16 cellular contexts compared by ENCODE assay signal in the genomic region with DNA sequence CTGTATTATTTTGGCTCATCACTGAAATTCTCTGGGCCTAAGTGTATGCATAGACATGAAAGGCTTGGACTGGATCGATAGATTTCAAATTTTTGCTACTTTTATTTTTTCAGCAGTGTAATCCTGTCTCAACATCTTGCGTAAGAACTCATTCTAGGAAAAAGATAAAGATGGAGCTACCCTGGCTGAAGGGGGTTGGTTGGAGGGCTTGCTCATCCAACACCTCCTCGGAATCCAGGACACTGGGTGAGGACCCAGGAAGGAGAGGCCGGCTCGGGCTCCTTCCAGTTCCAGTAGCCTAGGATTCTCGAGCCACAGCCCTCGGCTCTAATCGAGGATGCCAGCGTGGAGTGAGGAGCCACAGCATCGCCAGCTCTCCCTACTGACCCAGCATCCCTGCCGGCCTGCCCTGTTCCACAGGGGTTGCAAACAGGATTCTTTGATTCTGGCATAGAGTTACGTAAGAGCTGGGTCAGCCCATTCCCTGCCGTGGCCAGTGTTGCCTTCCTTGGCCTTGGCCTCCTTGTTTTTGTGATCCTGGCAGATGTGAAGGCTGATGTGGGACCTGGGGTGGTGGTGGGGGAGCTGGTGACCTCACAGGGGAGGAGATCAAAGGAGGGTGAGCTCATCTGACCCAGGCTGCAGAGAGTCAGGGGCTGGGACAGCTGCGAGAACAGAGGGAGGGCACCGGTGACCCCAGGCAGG.
"Had no signal": no experiment of that assay in that cellular context is flagged by ENCODE, and none has a peak within 500 bp of the region (broad histone marks: within the 10 kb centered on the region; RNA-seq: fewer than 3 reads in every experiment).

No MANE protein-coding gene starts in this region.

- DNase-seq: activated B cell treated with CpG ODN at 0.5 μM for 24 hours; activated CD4-positive, alpha-beta memory T cell treated with anti-CD3 and anti-CD28 coated beads for 36 hours; activated CD4-positive, alpha-beta T cell treated with anti-CD3 and anti-CD28 coated beads for 4 hours; activated gamma-delta T cell treated with Interleukin-2 at 50 U/mL for 16 hours; activated T-cell treated with anti-CD3 and anti-CD28 coated beads for 4 hours; head of caudate nucleus; mucosa of descending colon; naive thymus-derived CD4-positive, alpha-beta T cell; retina; small intestine; stimulated activated CD4-positive, alpha-beta T cell treated with anti-CD3 and anti-CD28 coated beads, Interleukin-15, amount 100 ng/mL, for 24 hours; stimulated activated CD4-positive, alpha-beta T cell treated with anti-CD3 and anti-CD28 coated beads, Interleukin-2, amount 100 ng/mL, for 48 hours; transverse colon had no signal

- H3K4me3 ChIP-seq: cardiac muscle cell, mucosa of descending colon, transverse colon had no signal

- H3K36me3 ChIP-seq: cardiac muscle cell, transverse colon had no signal

- ATAC-seq: activated naive CD4-positive, alpha-beta T cell treated with anti-CD3 and anti-CD28 coated beads, Interleukin-2, amount 50 U/mL, for 72 hours; mucosa of descending colon; naive thymus-derived CD4-positive, alpha-beta T cell had no signal

- H3K9me3 ChIP-seq: mucosa of descending colon, transverse colon had no signal

- H3K27me3 ChIP-seq: cardiac muscle cell, transverse colon had no signal

- H3K27ac ChIP-seq: cardiac muscle cell, transverse colon had no signal

- FAIRE-seq: frontal cortex, small intestine had no signal
